Comparison of ENCODE assay signal across 8 cellular contexts in genomic region chr19:17406039-17406886, GRCh38. TPM values are rescaled to one million over a fixed set of nuclear protein-coding genes. Genes with fewer than 3 reads are reported as not detected.
DNase-seq lines count a peak whose midpoint lies in the region; ATAC-seq, FAIRE-seq and TF ChIP-seq lines count a peak whose summit lies in the region.

No MANE protein-coding gene starts in this region.

- DNase-seq in CD4-positive, alpha-beta T cell = no peak
- no peak for DNase-seq in PC-3
- peak; percentile 35 for DNase-seq in non-pigmented ciliary epithelial cell (ENCODE audit: low read depth)
- no peak for DNase-seq in frontal cortex (ENCODE audit: low spot score in 2 of 2)
- no peak for DNase-seq in DMS153 treated with DMSO at 0.1 percent for 48 hours (lab: John Stamatoyannopoulos, UW; ENCODE audit: unreplicated experiment)
- no peak for DNase-seq in dedifferentiated amniotic fluid mesenchymal stem cell (ENCODE audit: extremely low spot score)

- no peaks in the 10 kb centered on the region for H4K20me1 ChIP-seq in PC-3 (ENCODE audit: low read length)

- no peaks in the 10 kb centered on the region for H3K79me2 ChIP-seq in PC-3 (ENCODE audit: low read length)

- POLR2A ChIA-PET in CD4-positive, alpha-beta T cell (lab: Charles Lee) = interaction anchor here (1.0 to 3.0 kb wide), 5 partner anchors 10 to 97 kb away, joined by 3 to 26 read pairs (median 4); partner anchors contain the start of genes DDA1 and MVB12A
- POLR2A ChIA-PET in PC-3 (lab: Charles Lee; ENCODE audit: unreplicated experiment) = no interaction called here

- H3K9me2 ChIP-seq in PC-3 (replicated peaks; ENCODE audit: low read length) = no peaks in the 10 kb centered on the region

- intact Hi-C loops in CD4-positive, alpha-beta T cell (cut with DNase I, micrococcal nuclease) = no loop called here
- intact Hi-C loops in PC-3 (cut with micrococcal nuclease) = no loop called here

- FAIRE-seq in frontal cortex (lab: Jason Lieb, UNC) = no peak

- peaks cover 41% of the 10 kb centered on the region for H3K4me1 Mint-ChIP-seq in CD4-positive, alpha-beta T cell (ENCODE audit: low read depth)

- H3K27me3 ChIP-seq in CD4-positive, alpha-beta T cell (ENCODE audit: control insufficient read depth, insufficient read depth, low read length) = no peaks in the 10 kb centered on the region
- no peaks in the 10 kb centered on the region for H3K27me3 ChIP-seq in PC-3 (ENCODE audit: low read length)

- H3K4me2 ChIP-seq in PC-3 (ENCODE audit: low read length) = no peak overlapping the region

- H3K9me3 ChIP-seq in CD4-positive, alpha-beta T cell (ENCODE audit: control insufficient read depth, low read length) = no peaks in the 10 kb centered on the region
- H3K9me3 ChIP-seq in PC-3 (ENCODE audit: low read length) = no peaks in the 10 kb centered on the region

- no peak overlapping the region for H3K9ac ChIP-seq in PC-3 (ENCODE audit: low read length)

- no peak overlapping the region for H3K4me3 ChIP-seq in PC-3 (ENCODE audit: low read length)

- peak overlapping the region; percentile 95 for H3K4me3 Mint-ChIP-seq in CD4-positive, alpha-beta T cell

- H3K27ac ChIP-seq in CD4-positive, alpha-beta T cell (ENCODE audit: low read depth, low read length) = peak overlapping the region; percentile 71
- H3K27ac ChIP-seq in PC-3 (ENCODE audit: low read length) = no peak overlapping the region
- peak overlapping the region; percentile 75 for H3K27ac ChIP-seq in cingulate gyrus (ENCODE audit: low read depth, low read length)

- H3K27ac Mint-ChIP-seq in CD4-positive, alpha-beta T cell = peak overlapping the region; percentile 86

- no peaks in the 10 kb centered on the region for H3K9me3 Mint-ChIP-seq in CD4-positive, alpha-beta T cell

- peaks cover 6% of the 10 kb centered on the region for H3K36me3 Mint-ChIP-seq in CD4-positive, alpha-beta T cell (ENCODE audit: low read depth)

- ATAC-seq in CD4-positive, alpha-beta T cell (ENCODE audit: poor library complexity) = no peak
- ATAC-seq in GM21717 (IDR thresholded peaks at IDR 0.05; ENCODE audit: unreplicated experiment) (peak; percentile 7), PC-3 (no peak)

- H3K27me3 Mint-ChIP-seq in CD4-positive, alpha-beta T cell = no peaks in the 10 kb centered on the region

- BruUV-seq in PC-3 (replicated peaks; lab: Mats Ljungman, UMichigan) = TSS peak; percentile 35

- no peaks in the 10 kb centered on the region for H3F3A ChIP-seq in PC-3 (ENCODE audit: low read length, unreplicated experiment)

- TF ChIP-seq CTCF in CD4-positive, alpha-beta T cell (IDR thresholded peaks at IDR 0.05) = no peak
- no peak for TF ChIP-seq CTCF in PC-3 (conservative IDR thresholded peaks at IDR 0.05; ENCODE audit: low read depth, low read length)

- no peak overlapping the region for H2AFZ ChIP-seq in PC-3 (ENCODE audit: low read length)

- H3K36me3 ChIP-seq in PC-3 (ENCODE audit: low read depth, low read length) = no peaks in the 10 kb centered on the region

- CTCF ChIA-PET in CD4-positive, alpha-beta T cell (lab: Charles Lee) = interaction anchor here (1.0 to 2.5 kb wide), 6 partner anchors 11 to 101 kb away, joined by 3 to 8 read pairs (median 4); partner anchors contain the start of genes MVB12A and TMEM221
- CTCF ChIA-PET in PC-3 (lab: Charles Lee) = no interaction called here

- no peaks in the 10 kb centered on the region for H3K4me1 ChIP-seq in PC-3 (ENCODE audit: insufficient read depth, low read length)

RNA-seq across cellular contexts. Expression of gene BST2, which starts 0.8 kb away (rescaled TPM):
- 10 to 100 TPM; 16.1 to 16.8 TPM for total RNA-seq in CD4-positive, alpha-beta T cell
- total RNA-seq in PC-3 (2014; rRNA removed) (0.84 and 1.3 TPM in 2 replicates), frontal cortex (1.6 TPM)

RNA-seq across cellular contexts. Expression of gene CCDC194, which starts 12.3 kb away (rescaled TPM):
- total RNA-seq in CD4-positive, alpha-beta T cell = not detected
- total RNA-seq in PC-3 (2014; rRNA removed) (not detected in 2 replicates), frontal cortex (not detected)

RNA-seq across cellular contexts. Expression of gene MVB12A, which starts 13.6 kb away (rescaled TPM):
- total RNA-seq in CD4-positive, alpha-beta T cell = 10 to 100 TPM in 1 of 2 experiments, 1 to 10 TPM in 1; 9.8 to 10.7 TPM
- total RNA-seq in PC-3 (2014; rRNA removed) (82.5 and 103 TPM in 2 replicates), frontal cortex (17.5 TPM)

RNA-seq across cellular contexts. Expression of gene PLVAP, which starts 29.1 kb away (rescaled TPM):
- not detected for total RNA-seq in CD4-positive, alpha-beta T cell
- not detected in 2 replicates for total RNA-seq in PC-3 (2014; rRNA removed)
- total RNA-seq in frontal cortex = under 0.01 TPM

RNA-seq across cellular contexts. Expression of gene TMEM221, which starts 42.2 kb away (rescaled TPM):
- not detected for total RNA-seq in CD4-positive, alpha-beta T cell
- total RNA-seq in PC-3 (2014; rRNA removed) (1.7 and 3.0 TPM in 2 replicates), frontal cortex (0.82 TPM)
